In genomic region chr1:8962812-8963669, GRCh38 we compare ENCODE assay signal across 8 cellular contexts. TPM values are rescaled to one million over a fixed set of nuclear protein-coding genes. Genes with fewer than 3 reads are reported as not detected.
A peak's percentile ranks its signal among the peaks of the same experiment; 100 is the strongest.
DNase-seq lines count a peak whose midpoint lies in the region; ATAC-seq, FAIRE-seq and TF ChIP-seq lines count a peak whose summit lies in the region.

No MANE protein-coding gene starts in this region.

- H3K4me3 ChIP-seq in K562 (no peak overlapping the region), mesenchymal stem cell (ENCODE audit: insufficient read depth in 1 of 2, low read depth in 1 of 2, low read length in 2 of 2) (no peak overlapping the region), kidney (ENCODE audit: low read length in 2 of 2) (no peak overlapping the region)

- no peak for DNase-seq in D721Med (ENCODE audit: insufficient read length, low spot score)
- DNase-seq in HEK293T (ENCODE audit: extremely low spot score): peak; percentile 76
- DNase-seq in SHP77 (lab: John Stamatoyannopoulos, UW): peak; percentile 62 to 70
- peak; percentile 76 to 81 (median 78) for DNase-seq in K562 (ENCODE audit: extremely low read depth in 1 of 4, low spot score in 3 of 4)
- peak; percentile 53 for DNase-seq in mesenchymal stem cell
- no peak for DNase-seq in kidney
- DNase-seq in inferior parietal cortex (ENCODE audit: extremely low spot score): no peak
- no peak for DNase-seq in stimulated activated naive CD4-positive, alpha-beta T cell treated with Interleukin-2 at 50 U/mL for 16 hours (lab: John Stamatoyannopoulos, UW)

- H2AFZ ChIP-seq in K562 (ENCODE audit: low read depth, low read length) (no peak overlapping the region), mesenchymal stem cell (ENCODE audit: low read depth, low read length) (no peak overlapping the region)

- no peak overlapping the region for H2AK5ac ChIP-seq in mesenchymal stem cell (ENCODE audit: low read length, severe bottlenecking)

- no peak overlapping the region for H3K27ac ChIP-seq in K562 (ENCODE audit: extremely low read depth, low read depth, low read length)
- no peak overlapping the region for H3K27ac ChIP-seq in mesenchymal stem cell (ENCODE audit: low read length, poor library complexity, severe bottlenecking)
- H3K27ac ChIP-seq in kidney (ENCODE audit: low read depth in 2 of 2, low read length in 2 of 2): no peak overlapping the region

- no peak overlapping the region for H2BK120ac ChIP-seq in mesenchymal stem cell (ENCODE audit: low read depth, low read length)

- no peaks in the 10 kb centered on the region for H3K79me1 ChIP-seq in mesenchymal stem cell (replicated peaks; ENCODE audit: low read length, poor library complexity, severe bottlenecking)

- H3K9me3 ChIP-seq in K562 (replicated peaks; ENCODE audit: control insufficient read depth, insufficient read depth, low read depth, low read length) (no peaks in the 10 kb centered on the region), mesenchymal stem cell (ENCODE audit: control insufficient read depth, low read length) (no peaks in the 10 kb centered on the region), kidney (ENCODE audit: control insufficient read depth in 1 of 2, low read length in 2 of 2) (no peaks in the 10 kb centered on the region)

- no peak for TF ChIP-seq EP300 in K562 (IDR thresholded peaks at IDR 0.05; ENCODE audit: low read length)

- no peak overlapping the region for H2BK12ac ChIP-seq in mesenchymal stem cell (ENCODE audit: low read length in 2 of 2)

- CTCF ChIA-PET in HEK293T (lab: Yijun Ruan, JAX): interaction anchor here (0.6 to 3.0 kb wide), 13 partner anchors 9 to 272 kb away, joined by 3 to 16 read pairs (median 4); partner anchors contain the start of gene H6PD
- CTCF ChIA-PET in K562 (lab: Yijun Ruan, JAX; ENCODE audit: low intra/inter-chr PET ratio): interaction anchor here (0.6 to 0.7 kb wide), 2 partner anchors 8 to 74 kb away, joined by 3 read pairs; no protein-coding TSS in a partner anchor

- in situ Hi-C loops in K562 (cut with MboI): no loop called here

- peak in 1 of 2 experiments; percentile 60; a peak in 2 of 4 replicates for TF ChIP-seq RAD21 in K562 (CRISPR knock-in tag; conservative IDR thresholded peaks at IDR 0.05 in 1 of 2, IDR thresholded peaks at IDR 0.05 in 1 of 2)

- H2BK15ac ChIP-seq in mesenchymal stem cell (ENCODE audit: low read depth, poor library complexity, severe bottlenecking): no peak overlapping the region

- no peaks in the 10 kb centered on the region for H3K36me3 ChIP-seq in K562 (ENCODE audit: control insufficient read depth, insufficient read depth, low read length)
- H3K36me3 ChIP-seq in mesenchymal stem cell (ENCODE audit: control insufficient read depth in 1 of 2, insufficient read depth in 2 of 2, low read depth in 1 of 2, low read length in 2 of 2): no peaks in the 10 kb centered on the region
- H3K36me3 ChIP-seq in kidney (ENCODE audit: control insufficient read depth in 1 of 2, insufficient read depth in 2 of 2, low read length in 2 of 2): no peaks in the 10 kb centered on the region

- no TSS peak for BruUV-seq in K562 (replicated peaks; lab: Mats Ljungman, UMichigan)

- no peaks in the 10 kb centered on the region for H3K9me1 ChIP-seq in K562 (ENCODE audit: control insufficient read depth, insufficient read depth, low read length)

- H3K4ac ChIP-seq in mesenchymal stem cell (ENCODE audit: low read depth in 1 of 2, low read length in 2 of 2): no peak overlapping the region

- H4K91ac ChIP-seq in mesenchymal stem cell (ENCODE audit: low read length): no peak overlapping the region

- H3K4me2 ChIP-seq in K562 (ENCODE audit: insufficient read depth, low read length) (no peak overlapping the region), mesenchymal stem cell (ENCODE audit: low read length, poor library complexity, severe bottlenecking) (no peak overlapping the region)

- no peak for TF ChIP-seq POLR2A in K562 (conservative IDR thresholded peaks at IDR 0.05)

- H3K18ac ChIP-seq in mesenchymal stem cell (ENCODE audit: low read depth in 1 of 2, low read length in 2 of 2): no peak overlapping the region

- H2BK5ac ChIP-seq in mesenchymal stem cell (ENCODE audit: low read depth, low read length, poor library complexity, severe bottlenecking): no peak overlapping the region

- H3K4me1 ChIP-seq in K562 (replicated peaks in 1 of 2; ENCODE audit: control insufficient read depth in 2 of 2, insufficient read depth in 2 of 2, low read length in 2 of 2) (no peaks in the 10 kb centered on the region), mesenchymal stem cell (ENCODE audit: control insufficient read depth, insufficient read depth, low read depth, low read length) (no peaks in the 10 kb centered on the region), kidney (ENCODE audit: control insufficient read depth in 1 of 2, insufficient read depth in 1 of 2, low read depth in 1 of 2, low read length in 2 of 2) (no peaks in the 10 kb centered on the region)

- peak; percentile 98 for ATAC-seq in K562

- H3K27me3 ChIP-seq in K562 (ENCODE audit: control insufficient read depth in 2 of 2, insufficient read depth in 2 of 2, low read length in 2 of 2) (peaks cover 39 to 54% of the 10 kb centered on the region in 2 experiments), mesenchymal stem cell (ENCODE audit: control insufficient read depth in 1 of 2, insufficient read depth in 1 of 2, low read length in 2 of 2) (peaks cover 0 to 16% of the 10 kb centered on the region in 2 experiments)

- no peak overlapping the region for H3K9ac ChIP-seq in K562 (ENCODE audit: insufficient read depth in 1 of 2, low read depth in 2 of 2, low read length in 2 of 2)
- no peak overlapping the region for H3K9ac ChIP-seq in mesenchymal stem cell (ENCODE audit: low read length)
- no peak overlapping the region for H3K9ac ChIP-seq in kidney (ENCODE audit: low read length in 2 of 2)

- no peak overlapping the region for H4K8ac ChIP-seq in mesenchymal stem cell (ENCODE audit: low read length)

- H3K23ac ChIP-seq in mesenchymal stem cell (ENCODE audit: low read length in 2 of 2): no peak overlapping the region

- no peak overlapping the region for H3K14ac ChIP-seq in mesenchymal stem cell (ENCODE audit: low read length in 2 of 2)

- POLR2A ChIA-PET in HEK293T (lab: Yijun Ruan, JAX): interaction anchor here (0.8 kb wide), 1 partner anchor 42 kb away, joined by 3 read pairs; no protein-coding TSS in a partner anchor
- POLR2A ChIA-PET in K562 (lab: Yijun Ruan, JAX): interaction anchor here (0.6 to 1.0 kb wide), 4 partner anchors 11 to 432 kb away, joined by 3 to 4 read pairs (median 3); no protein-coding TSS in a partner anchor

- TF ChIP-seq CTCF in D721Med (IDR thresholded peaks at IDR 0.05; ENCODE audit: insufficient read depth, missing control alignments) (peak; percentile 6), K562 (IDR thresholded peaks at IDR 0.05 in 2 of 3, conservative IDR thresholded peaks at IDR 0.05 in 1 of 3; ENCODE audit: insufficient read depth in 2 of 3, low read depth in 1 of 3, low read length in 3 of 3) (peak; percentile 79 to 82 (median 79)), kidney (IDR thresholded peaks at IDR 0.05; ENCODE audit: borderline replicate concordance, extremely low read depth, insufficient read depth) (no peak)

- no peaks in the 10 kb centered on the region for H3K79me2 ChIP-seq in K562 (ENCODE audit: control insufficient read depth, insufficient read depth, low read length)

- intact Hi-C loops in K562 (cut with micrococcal nuclease) (no loop called here), kidney (cut with DNase I) (no loop called here)

- 5% methylated on average over 17 of the region's 17 CpGs for WGBS in K562 (ENCODE audit: insufficient coverage, low coverage, missing lambda C conversion rate)
- 56% methylated on average over 17 of the region's 17 CpGs for WGBS in mesenchymal stem cell

- no peaks in the 10 kb centered on the region for H4K20me1 ChIP-seq in K562 (replicated peaks; ENCODE audit: control insufficient read depth, insufficient read depth, low read length)

- FAIRE-seq in D721Med (lab: Jason Lieb, UNC): no peak
- FAIRE-seq in K562 (lab: Jason Lieb, UNC): peak; percentile 82
- FAIRE-seq in kidney (lab: Jason Lieb, UNC): no peak

TF ChIP-seq in HEK293T, 16 proteins besides CTCF, POLR2A, EP300 and RAD21:
- TF ChIP-seq SP1 (IDR thresholded peaks at IDR 0.05) (no peak), HDGF (IDR thresholded peaks at IDR 0.05; ENCODE audit: borderline replicate concordance) (no peak), LEF1 (IDR thresholded peaks at IDR 0.05; ENCODE audit: borderline replicate concordance) (no peak), FOXM1 (IDR thresholded peaks at IDR 0.05; ENCODE audit: borderline replicate concordance) (no peak), ARNT (IDR thresholded peaks at IDR 0.05) (no peak)

TF ChIP-seq in K562, 482 proteins besides CTCF, POLR2A, EP300 and RAD21 (continues in another document):
- TF ChIP-seq L3MBTL2 (IDR thresholded peaks at IDR 0.05): peak; percentile 27; the same call in 1 of the 2 replicates
- 0 out of 2 replicates have a peak, but pooled peaks have one; percentile 50 for TF ChIP-seq EHMT2 (IDR thresholded peaks at IDR 0.05)
- TF ChIP-seq JUND (IDR thresholded peaks at IDR 0.05; ENCODE audit: borderline replicate concordance, low read depth, low read length): peak; percentile 39; the same call in 1 of the 2 replicates
- TF ChIP-seq JUND (tag; IDR thresholded peaks at IDR 0.05; ENCODE audit: borderline replicate concordance, low read depth, low read length): no peak; the same call in 2 of the 3 replicates
- TF ChIP-seq CREBBP (IDR thresholded peaks at IDR 0.05; ENCODE audit: low read depth, low read length): no peak
- TF ChIP-seq NFIC (IDR thresholded peaks at IDR 0.05): peak; percentile 89
- no peak for TF ChIP-seq CREM (IDR thresholded peaks at IDR 0.05; ENCODE audit: low read depth)

RNA-seq across cellular contexts. Expression of gene CA6, which starts 17.4 kb away (rescaled TPM):
- not detected in 2 replicates for total RNA-seq in K562 (2011; cell fraction: chromatin; rRNA removed; ENCODE audit: low replicate concordance)
- not detected in 2 replicates for total RNA-seq in K562 (2011; cell fraction: nucleolus; rRNA removed)
- not detected in 2 replicates for total RNA-seq in K562 (2011; cell fraction: nucleoplasm; rRNA removed)
- total RNA-seq in K562 (2014; rRNA removed) (not detected in 2 replicates), K562 (2014; rRNA removed; fragmentation: Illumina TruSeq; extraction: Trizol) (not detected in 2 replicates), K562 (2015; rRNA removed; fragmentation: Illumina TruSeq; extraction: Trizol) (not detected in 2 replicates), K562 (2021) (not detected in 2 replicates), kidney (not detected)
- polyA plus RNA-seq in K562 (2011; rRNA removed) (not detected in 2 replicates), K562 (2014; fragmentation: Illumina TruSeq; extraction: Trizol) (not detected in 2 replicates), K562 (2014; fragmentation: Nextera tagmentation; extraction: Ambion mirVana) (not detected), K562 (2014; rRNA removed) (not detected in 2 replicates), kidney (ENCODE audit: insufficient read depth, low read depth, low replicate concordance) (not detected)
- not detected in 2 replicates for polyA plus RNA-seq in K562 (2011; cell fraction: cytosol; rRNA removed)
- polyA plus RNA-seq in K562 (2011; cell fraction: nucleus; rRNA removed): not detected in 2 replicates
- polyA plus RNA-seq in K562 (2012): not detected in 2 replicates
- polyA minus RNA-seq in K562 (2011; rRNA and poly(A)+ RNA removed): not detected in 2 replicates
- not detected in 2 replicates for polyA minus RNA-seq in K562 (2011; cell fraction: cytosol; rRNA and poly(A)+ RNA removed)
- polyA minus RNA-seq in K562 (2011; cell fraction: nucleus; rRNA and poly(A)+ RNA removed): not detected in 2 replicates
- polyA plus RNA-seq in mesenchymal stem cell (2013, experiment 1 of 2): not detected
- polyA plus RNA-seq in mesenchymal stem cell (2013, experiment 2 of 2): not detected

Comparison
In these comparisons a context has a peak if more than half of its experiments do, and no peak if none do; other contexts are left out.
1. DNase-seq: peak in HEK293T (single experiment), SHP77 (2 of 2), K562 (4 of 4) and mesenchymal stem cell (single experiment); none in D721Med (single experiment), kidney (single experiment), inferior parietal cortex (single experiment) and stimulated activated naive CD4-positive, alpha-beta T cell treated with Interleukin-2 at 50 U/mL for 16 hours (single experiment).